In genomic region chr16:642189-643049, GRCh38 we compare ENCODE assay signal across 8 cellular contexts. TPM values are rescaled to one million over a fixed set of nuclear protein-coding genes. Genes with fewer than 3 reads are reported as not detected.
DNase-seq lines count a peak whose midpoint lies in the region; ATAC-seq, FAIRE-seq and TF ChIP-seq lines count a peak whose summit lies in the region.

No MANE protein-coding gene starts in this region.

- peak overlapping the region in 1 of 2 donors; percentile 27 for H3K27ac Mint-ChIP-seq in stimulated activated naive CD8-positive, alpha-beta T cell treated with anti-CD3 and anti-CD28 coated beads, Interleukin-15, amount 100 ng/mL, for 72 hours

- in situ Hi-C loops in GM13977 (cut with MboI; ENCODE audit: low pct_unique_long_range_greater_than_20kb, low sequenced_read_pairs, unreplicated experiment): no loop called here

- peak in 1 of 2 donors; percentile 9 for TF ChIP-seq RAD21 in liver (IDR thresholded peaks at IDR 0.05)

- H3K27ac ChIP-seq in 22Rv1 (peak overlapping the region; percentile 96), liver (ENCODE audit: low read depth in 1 of 2, low read length in 2 of 2) (peak overlapping the region; percentile 65 to 89)

- peak; percentile 33 for ATAC-seq in HG02973 (IDR thresholded peaks at IDR 0.05; ENCODE audit: unreplicated experiment)
- ATAC-seq in stimulated activated naive CD8-positive, alpha-beta T cell treated with anti-CD3 and anti-CD28 coated beads, Interleukin-15, amount 100 ng/mL, for 72 hours: peak; percentile 41

- TF ChIP-seq CTCF in 22Rv1 (IDR thresholded peaks at IDR 0.05) (no peak), GM13977 (IDR thresholded peaks at IDR 0.05; ENCODE audit: extremely low read depth, insufficient read depth, missing control alignments) (no peak), bronchial epithelial cell (IDR thresholded peaks at IDR 0.05; ENCODE audit: insufficient read depth, low read length, severe bottlenecking) (no peak), liver (IDR thresholded peaks at IDR 0.05; ENCODE audit: low read depth, low read length, missing input control) (no peak)

- H3K36me3 ChIP-seq in bronchial epithelial cell (ENCODE audit: control insufficient read depth, insufficient read depth, low read length) (peaks cover under 1% of the 10 kb centered on the region), liver (ENCODE audit: control insufficient read depth in 4 of 4, insufficient read depth in 3 of 4, low read depth in 1 of 4, low read length in 3 of 4) (peaks cover 0 to 1% (median 0%) of the 10 kb centered on the region in 4 donors)

- DNase-seq in GM13977 (ENCODE audit: low spot score): peak; percentile 84
- peak; percentile 68 for DNase-seq in RPMI7951 (ENCODE audit: low read depth)
- DNase-seq in bronchial epithelial cell (ENCODE audit: low read depth): no peak
- DNase-seq in stimulated activated naive CD8-positive, alpha-beta T cell treated with anti-CD3 and anti-CD28 coated beads, Interleukin-15, amount 100 ng/mL, for 72 hours: peak in 1 of 2 donors; percentile 39
- no peak for DNase-seq in DMS114 treated with DMSO at 0.1 percent for 48 hours (lab: John Stamatoyannopoulos, UW; ENCODE audit: unreplicated experiment)

- H3K27me3 ChIP-seq in bronchial epithelial cell (ENCODE audit: control insufficient read depth, insufficient read depth, low read length) (no peaks in the 10 kb centered on the region), liver (ENCODE audit: control insufficient read depth in 4 of 4, insufficient read depth in 4 of 4, low read length in 3 of 4) (no peaks in the 10 kb centered on the region)

- H3K9me3 ChIP-seq in liver (ENCODE audit: control insufficient read depth in 4 of 4, low read length in 3 of 4): no peaks in the 10 kb centered on the region

- H3K9ac ChIP-seq in liver (ENCODE audit: low read depth in 1 of 2, low read length in 2 of 2): peak overlapping the region in 1 of 2 donors; percentile 90

- peak overlapping the region; percentile 81 to 86 for H3K4me3 Mint-ChIP-seq in stimulated activated naive CD8-positive, alpha-beta T cell treated with anti-CD3 and anti-CD28 coated beads, Interleukin-15, amount 100 ng/mL, for 72 hours

- no peak for FAIRE-seq in bronchial epithelial cell (lab: Jason Lieb, UNC)

- peak overlapping the region; percentile 58 for H3K4me3 ChIP-seq in bronchial epithelial cell (ENCODE audit: low read depth, low read length)
- peak overlapping the region; percentile 66 to 95 (median 73) for H3K4me3 ChIP-seq in liver (ENCODE audit: low read depth in 1 of 3, low read length in 3 of 3)

- H3K4me1 ChIP-seq in liver (ENCODE audit: control insufficient read depth in 4 of 4, insufficient read depth in 4 of 4, low read length in 3 of 4): peaks cover 27 to 71% (median 48%) of the 10 kb centered on the region in 4 donors

- no peaks in the 10 kb centered on the region for H3K27me3 Mint-ChIP-seq in stimulated activated naive CD8-positive, alpha-beta T cell treated with anti-CD3 and anti-CD28 coated beads, Interleukin-15, amount 100 ng/mL, for 72 hours

- no peaks in the 10 kb centered on the region for H3K9me3 Mint-ChIP-seq in stimulated activated naive CD8-positive, alpha-beta T cell treated with anti-CD3 and anti-CD28 coated beads, Interleukin-15, amount 100 ng/mL, for 72 hours

- peaks cover 60% of the 10 kb centered on the region for H3K4me1 Mint-ChIP-seq in stimulated activated naive CD8-positive, alpha-beta T cell treated with anti-CD3 and anti-CD28 coated beads, Interleukin-15, amount 100 ng/mL, for 72 hours

- 2% methylated on average over 72 of the region's 72 CpGs for WGBS in liver

TF ChIP-seq in liver, 16 proteins besides CTCF, POLR2A, EP300 and RAD21:
- no peak for TF ChIP-seq JUND (IDR thresholded peaks at IDR 0.05)
- TF ChIP-seq NR2F2 (IDR thresholded peaks at IDR 0.05): peak; percentile 29
- no peak for TF ChIP-seq HNF4G (IDR thresholded peaks at IDR 0.05)
- no peak for TF ChIP-seq YY1 (IDR thresholded peaks at IDR 0.05)
- no peak for TF ChIP-seq TAF1 (conservative IDR thresholded peaks at IDR 0.05)
- TF ChIP-seq FOXA2 (IDR thresholded peaks at IDR 0.05): no peak
- no peak for TF ChIP-seq REST (IDR thresholded peaks at IDR 0.05)
- TF ChIP-seq ATF3 (IDR thresholded peaks at IDR 0.05): no peak
- peak in 1 of 2 donors; percentile 49 for TF ChIP-seq RXRA (IDR thresholded peaks at IDR 0.05)
- no peak for TF ChIP-seq FOXA1 (IDR thresholded peaks at IDR 0.05)
- TF ChIP-seq MAX (IDR thresholded peaks at IDR 0.05): no peak
- TF ChIP-seq GABPA (IDR thresholded peaks at IDR 0.05 in 1 of 2, conservative IDR thresholded peaks at IDR 0.05 in 1 of 2): peak in 1 of 2 donors; percentile 21
- peak; percentile 13 to 34 for TF ChIP-seq HNF4A (conservative IDR thresholded peaks at IDR 0.05)
- TF ChIP-seq EGR1 (IDR thresholded peaks at IDR 0.05; ENCODE audit: low read depth in 2 of 2): no peak

RNA-seq across cellular contexts. Expression of gene MCRIP2, which starts 0.8 kb away (rescaled TPM):
- total RNA-seq in RPMI7951 (2014; rRNA removed; shearing (Covaris generic)): 18.6 and 21.3 TPM in 2 replicates
- total RNA-seq in bronchial epithelial cell (30.2 and 45.0 TPM in 2 replicates), liver (10 to 100 TPM; 16.3 to 45.5 TPM)
- polyA plus RNA-seq in liver: 10 to 100 TPM; 77.4 to 97.3 TPM

RNA-seq across cellular contexts. Expression of gene METTL26, which starts 6.3 kb away (rescaled TPM):
- total RNA-seq in RPMI7951 (2014; rRNA removed; shearing (Covaris generic)): 117 and 142 TPM in 2 replicates
- total RNA-seq in bronchial epithelial cell: 50.8 and 55.3 TPM in 2 replicates
- total RNA-seq in liver: 10 to 100 TPM; 26.3 to 28.1 TPM
- 10 to 100 TPM; 54.6 to 69.1 TPM for polyA plus RNA-seq in liver

RNA-seq across cellular contexts. Expression of gene WDR90, which starts 6.7 kb away (rescaled TPM):
- total RNA-seq in RPMI7951 (2014; rRNA removed; shearing (Covaris generic)): 5.6 and 7.3 TPM in 2 replicates
- 4.2 and 7.2 TPM in 2 replicates for total RNA-seq in bronchial epithelial cell
- 10 to 100 TPM in 1 of 2 donors, 1 to 10 TPM in 1; 10.0 to 13.4 TPM for total RNA-seq in liver
- 1 to 10 TPM; 4.7 to 5.9 TPM for polyA plus RNA-seq in liver

RNA-seq across cellular contexts. Expression of gene WFIKKN1, which starts 11.6 kb away (rescaled TPM):
- total RNA-seq in RPMI7951 (2014; rRNA removed; shearing (Covaris generic)): 0.10 TPM in 1 of 2 replicates, not detected in the other
- total RNA-seq in bronchial epithelial cell (0.13 TPM in 1 of 2 replicates, not detected in the other), liver (1 to 10 TPM in 1 of 2 donors, under 1 TPM in 1; 0.67 to 1.2 TPM)
- under 1 TPM; 0.19 to 0.24 TPM for polyA plus RNA-seq in liver

RNA-seq across cellular contexts. Expression of gene RHOT2, which starts 25.5 kb away (rescaled TPM):
- 23.7 and 24.2 TPM in 2 replicates for total RNA-seq in RPMI7951 (2014; rRNA removed; shearing (Covaris generic))
- total RNA-seq in bronchial epithelial cell: 44.5 and 52.4 TPM in 2 replicates
- 10 to 100 TPM; 20.8 to 31.0 TPM for total RNA-seq in liver
- polyA plus RNA-seq in liver: 10 to 100 TPM; 37.5 to 37.9 TPM

Comparison
In these comparisons a context has a peak if more than half of its experiments do, and no peak if none do; other contexts are left out.
1. DNase-seq: peak in GM13977 (single experiment) and RPMI7951 (single experiment); none in bronchial epithelial cell (single experiment) and DMS114 treated with DMSO at 0.1 percent for 48 hours (single experiment).